In genomic region chr11:57547854-57548377, GRCh38 we compare ENCODE assay signal across 10 cellular contexts. TPM values are rescaled to one million over a fixed set of nuclear protein-coding genes. Genes with fewer than 3 reads are reported as not detected.
DNase-seq lines count a peak whose midpoint lies in the region; ATAC-seq and TF ChIP-seq lines count a peak whose summit lies in the region.
"Had no signal": no experiment of that assay in that cellular context is flagged by ENCODE, and none has a peak within 500 bp of the region (broad histone marks: within the 10 kb centered on the region; RNA-seq: fewer than 3 reads in every experiment).

No MANE protein-coding gene starts in this region.

- H3K9me3 ChIP-seq in OCI-LY3 (ENCODE audit: insufficient read depth, low read length) (no peaks in the 10 kb centered on the region), trophoblast cell (ENCODE audit: insufficient read depth, low read depth, low read length) (no peaks in the 10 kb centered on the region)

- H3K36me3 ChIP-seq in OCI-LY3 (replicated peaks; ENCODE audit: low read depth, low read length) (peaks cover 41% of the 10 kb centered on the region), trophoblast cell (ENCODE audit: control insufficient read depth in 1 of 2, insufficient read depth in 2 of 2, low read length in 2 of 2) (no peaks in the 10 kb centered on the region)

- TF ChIP-seq CTCF in OCI-LY3 (IDR thresholded peaks at IDR 0.05; ENCODE audit: low read depth, low read length), result no peak

- intact Hi-C loops in posterior vena cava (cut with DNase I), result no loop called here

- H2BK5ac ChIP-seq in trophoblast cell (ENCODE audit: low read depth, low read length, poor library complexity), result no peak overlapping the region

- WGBS in trophoblast cell (ENCODE audit: extremely low coverage, insufficient coverage, insufficient read length), result no CpG with 5 or more reads among the region's 6 CpGs

- no peaks in the 10 kb centered on the region for H3K79me1 ChIP-seq in trophoblast cell (ENCODE audit: low read length)

- no peak overlapping the region for H3K23ac ChIP-seq in trophoblast cell (ENCODE audit: low read length)

- H3K79me2 ChIP-seq in OCI-LY3 (ENCODE audit: low read length), result no peaks in the 10 kb centered on the region
- H3K79me2 ChIP-seq in trophoblast cell (ENCODE audit: control insufficient read depth, insufficient read depth, low read length, poor library complexity), result no peaks in the 10 kb centered on the region

- DNase-seq in SIG-M5 treated with dmso at 0.1 percent for 504 hours (lab: John Stamatoyannopoulos, UW; ENCODE audit: unreplicated experiment), result peak; percentile 7
- no peak for DNase-seq in SIG-M5 (lab: John Stamatoyannopoulos, UW)
- peak; percentile 77 to 83 for DNase-seq in trophoblast cell
- no peak for DNase-seq in NCI-H1092 (lab: John Stamatoyannopoulos, UW)
- no peak for DNase-seq in NCI-H226
- DNase-seq in posterior vena cava (ENCODE audit: low spot score), result no peak

- H3K4me1 ChIP-seq in OCI-LY3 (ENCODE audit: low read length), result peaks cover 20% of the 10 kb centered on the region
- H3K4me1 ChIP-seq in trophoblast cell (ENCODE audit: control insufficient read depth in 1 of 2, insufficient read depth in 2 of 2, low read length in 2 of 2), result peaks cover 13 to 14% of the 10 kb centered on the region in 2 experiments

- no peak overlapping the region for H4K12ac ChIP-seq in trophoblast cell (ENCODE audit: low read depth, low read length)

- H2AK5ac ChIP-seq in trophoblast cell (ENCODE audit: low read length), result no peak overlapping the region

- peak; percentile 88 for ATAC-seq in HG02798 (IDR thresholded peaks at IDR 0.05; ENCODE audit: poor library complexity, unreplicated experiment)

- H3K18ac ChIP-seq in trophoblast cell (ENCODE audit: low read length), result no peak overlapping the region

- no peak overlapping the region for H4K91ac ChIP-seq in trophoblast cell (ENCODE audit: low read depth, low read length)

- H3K27me3 ChIP-seq in OCI-LY3 (ENCODE audit: low read depth, low read length), result no peaks in the 10 kb centered on the region
- H3K27me3 ChIP-seq in trophoblast cell (ENCODE audit: insufficient read depth, low read length), result no peaks in the 10 kb centered on the region

- H2BK120ac ChIP-seq in trophoblast cell (ENCODE audit: insufficient read depth, low read length, poor library complexity), result no peak overlapping the region

- no peak overlapping the region for H3K14ac ChIP-seq in trophoblast cell (ENCODE audit: low read length)

- no peak overlapping the region for H4K8ac ChIP-seq in trophoblast cell (ENCODE audit: low read depth, low read length)

- H3K9ac ChIP-seq in OCI-LY3 (ENCODE audit: low read length) (peak overlapping the region; percentile 59), trophoblast cell (ENCODE audit: low read length) (no peak overlapping the region)

- no peaks in the 10 kb centered on the region for H4K20me1 ChIP-seq in OCI-LY3 (ENCODE audit: insufficient read depth, low read length)

- H3K4me2 ChIP-seq in OCI-LY3 (ENCODE audit: low read length), result peak overlapping the region; percentile 79
- no peak overlapping the region for H3K4me2 ChIP-seq in trophoblast cell (ENCODE audit: low read length)

- H3K4ac ChIP-seq in trophoblast cell (ENCODE audit: low read depth, low read length), result no peak overlapping the region

- H2AFZ ChIP-seq in OCI-LY3 (ENCODE audit: low read depth, low read length), result peak overlapping the region; percentile 12; the same call in 1 of the 2 replicates
- H2AFZ ChIP-seq in trophoblast cell (ENCODE audit: insufficient read depth, low read length, poor library complexity), result no peak overlapping the region

- no peak overlapping the region for H2BK12ac ChIP-seq in trophoblast cell (ENCODE audit: low read length)

- peak overlapping the region; percentile 90 for H3K27ac ChIP-seq in OCI-LY3 (ENCODE audit: low read length)
- H3K27ac ChIP-seq in trophoblast cell (ENCODE audit: low read depth, low read length), result no peak overlapping the region
- H3K27ac ChIP-seq: 22Rv1 had no signal

- H3K4me3 ChIP-seq in OCI-LY3 (ENCODE audit: low read length) (peak overlapping the region; percentile 43), trophoblast cell (ENCODE audit: low read depth, low read length) (no peak overlapping the region)

RNA-seq across cellular contexts. Expression of gene SMTNL1, which starts 10.5 kb away (rescaled TPM):
- 0.04 TPM in 1 of 2 replicates, not detected in the other for polyA plus RNA-seq in trophoblast cell (2013)
- total RNA-seq in posterior vena cava, result not detected
- polyA plus RNA-seq: keratinocyte had no signal

RNA-seq across cellular contexts. Expression of gene TIMM10, which starts 17.4 kb away (rescaled TPM):
- 61.0 and 61.7 TPM in 2 replicates for polyA plus RNA-seq in trophoblast cell (2013)
- 10 to 100 TPM; 31.8 to 38.1 TPM for total RNA-seq in posterior vena cava

RNA-seq across cellular contexts. Expression of gene UBE2L6, which starts 19.6 kb away (rescaled TPM):
- 2.6 and 2.7 TPM in 2 replicates for polyA plus RNA-seq in trophoblast cell (2013)
- total RNA-seq in posterior vena cava, result 10 to 100 TPM; 50.3 to 56.9 TPM

RNA-seq across cellular contexts. Expression of gene SLC43A1, which starts 32.4 kb away (rescaled TPM):
- polyA plus RNA-seq in trophoblast cell (2013), result 0.29 and 0.37 TPM in 2 replicates
- total RNA-seq in posterior vena cava, result 10 to 100 TPM in 1 of 2 donors, 1 to 10 TPM in 1; 8.1 to 11.5 TPM

RNA-seq across cellular contexts. Expression of gene SERPING1, which starts 49.6 kb away (rescaled TPM):
- 42.0 and 48.8 TPM in 2 replicates for polyA plus RNA-seq in trophoblast cell (2013)
- total RNA-seq in posterior vena cava, result 100 to 1,000 TPM; 501 to 774 TPM

Comparison
In these comparisons a context has a peak if more than half of its experiments do, and no peak if none do; other contexts are left out.
1. DNase-seq: peak in SIG-M5 treated with dmso at 0.1 percent for 504 hours (single experiment) and trophoblast cell (2 of 2); none in SIG-M5 (single experiment), NCI-H1092 (single experiment), NCI-H226 (single experiment) and posterior vena cava (single experiment).